ENCODE assay signal across 8 cellular contexts in the genomic region with DNA sequence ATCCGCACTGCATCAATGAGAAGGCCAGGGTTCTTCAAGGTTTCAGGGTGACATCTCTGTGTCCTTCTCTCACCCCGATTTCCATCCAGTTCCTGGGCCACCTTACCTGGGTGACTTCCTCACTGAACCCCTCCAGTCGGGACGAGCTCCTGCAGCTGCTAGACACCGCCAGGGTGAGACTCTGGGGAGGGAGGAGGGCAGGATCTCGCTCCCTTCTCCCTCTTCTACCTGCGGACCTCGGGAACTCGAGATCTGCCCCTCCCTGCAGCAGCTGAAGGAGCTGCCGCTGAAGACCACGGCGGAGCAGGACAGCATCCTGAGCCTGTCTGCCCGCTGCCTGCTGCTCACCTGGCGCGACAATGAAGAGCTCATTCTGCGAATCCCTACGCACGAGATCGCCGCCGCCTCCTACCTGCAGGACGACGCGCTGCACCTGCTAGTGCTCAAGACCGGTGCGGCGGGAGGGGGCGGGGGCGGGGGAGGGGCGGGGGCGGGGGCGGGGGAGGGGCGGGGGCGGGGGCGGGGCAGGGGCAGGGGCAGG. TPM values are rescaled to one million over a fixed set of nuclear protein-coding genes. Genes with fewer than 3 reads are reported as not detected.
DNase-seq lines count a peak whose midpoint lies in the region; ATAC-seq and TF ChIP-seq lines count a peak whose summit lies in the region.

No MANE protein-coding gene starts in this region.

- H3K27ac Mint-ChIP-seq in activated CD4-positive, alpha-beta T cell treated with anti-CD3 and anti-CD28 coated beads, Interleukin-2, amount 10 ng/mL, durations not matched to agents 24 days and 14 days, result no peak overlapping the region

- H3K4me1 Mint-ChIP-seq in activated CD4-positive, alpha-beta T cell treated with anti-CD3 and anti-CD28 coated beads, Interleukin-2, amount 10 ng/mL, durations not matched to agents 24 days and 14 days, result peaks cover 18% of the 10 kb centered on the region

- H3K4me3 ChIP-seq in GM12864 (ENCODE audit: low read depth, low read length), result no peak overlapping the region

- intact Hi-C loops in activated CD4-positive, alpha-beta T cell treated with anti-CD3 and anti-CD28 coated beads, Interleukin-2, amount 10 ng/mL, durations not matched to agents 24 days and 14 days (cut with micrococcal nuclease), result loop anchor here (5.0 kb wide), 1 partner anchor 65 kb away; a partner anchor contains a TSS

- TF ChIP-seq CTCF in GM12864 (IDR thresholded peaks at IDR 0.05; ENCODE audit: low read depth, low read length, missing control alignments), result peak; percentile 33

- ATAC-seq in HG02763 (IDR thresholded peaks at IDR 0.05; ENCODE audit: unreplicated experiment), result no peak

- H3K9me3 Mint-ChIP-seq in activated CD4-positive, alpha-beta T cell treated with anti-CD3 and anti-CD28 coated beads, Interleukin-2, amount 10 ng/mL, durations not matched to agents 24 days and 14 days, result no peaks in the 10 kb centered on the region

- DNase-seq in GM12864 (ENCODE audit: low read depth), result no peak
- DNase-seq in NCI-H2081 (lab: John Stamatoyannopoulos, UW), result peak; percentile 86 to 91
- DNase-seq in activated CD4-positive, alpha-beta T cell treated with anti-CD3 and anti-CD28 coated beads, Interleukin-2, amount 10 ng/mL, durations not matched to agents 24 days and 14 days, result peak; percentile 75
- peak; percentile 78 for DNase-seq in germinal center (ENCODE audit: low spot score)
- peak; percentile 33 for DNase-seq in stimulated activated CD4-positive, alpha-beta T cell treated with anti-CD3 and anti-CD28 coated beads, Interleukin-4, amount 100 ng/mL, for 24 hours
- DNase-seq in inferior parietal cortex (ENCODE audit: extremely low spot score), result no peak
- DNase-seq in midbrain (lab: John Stamatoyannopoulos, UW), result no peak

- H3K4me3 Mint-ChIP-seq in activated CD4-positive, alpha-beta T cell treated with anti-CD3 and anti-CD28 coated beads, Interleukin-2, amount 10 ng/mL, durations not matched to agents 24 days and 14 days, result peak overlapping the region; percentile 66

- no peaks in the 10 kb centered on the region for H3K36me3 Mint-ChIP-seq in activated CD4-positive, alpha-beta T cell treated with anti-CD3 and anti-CD28 coated beads, Interleukin-2, amount 10 ng/mL, durations not matched to agents 24 days and 14 days (ENCODE audit: low read depth)

- H3K27me3 Mint-ChIP-seq in activated CD4-positive, alpha-beta T cell treated with anti-CD3 and anti-CD28 coated beads, Interleukin-2, amount 10 ng/mL, durations not matched to agents 24 days and 14 days, result peaks cover 64% of the 10 kb centered on the region

RNA-seq across cellular contexts. Expression of a gene that starts 7.5 kb away (rescaled TPM):
- not detected in 2 replicates for total RNA-seq in activated CD4-positive, alpha-beta T cell treated with anti-CD3 and anti-CD28 coated beads, Interleukin-2, amount 10 ng/mL, durations not matched to agents 24 days and 14 days

RNA-seq across cellular contexts. Expression of a gene that starts 34.3 kb away (rescaled TPM):
- not detected in 2 replicates for total RNA-seq in activated CD4-positive, alpha-beta T cell treated with anti-CD3 and anti-CD28 coated beads, Interleukin-2, amount 10 ng/mL, durations not matched to agents 24 days and 14 days

RNA-seq across cellular contexts. Expression of a gene that starts 49.8 kb away (rescaled TPM):
- total RNA-seq in activated CD4-positive, alpha-beta T cell treated with anti-CD3 and anti-CD28 coated beads, Interleukin-2, amount 10 ng/mL, durations not matched to agents 24 days and 14 days, result not detected in 2 replicates

Comparison
In these comparisons a context has a peak if more than half of its experiments do, and no peak if none do; other contexts are left out.
1. DNase-seq: peak in NCI-H2081 (2 of 2), activated CD4-positive, alpha-beta T cell treated with anti-CD3 and anti-CD28 coated beads, Interleukin-2, amount 10 ng/mL, durations not matched to agents 24 days and 14 days (single experiment), germinal center (single experiment) and stimulated activated CD4-positive, alpha-beta T cell treated with anti-CD3 and anti-CD28 coated beads, Interleukin-4, amount 100 ng/mL, for 24 hours (single experiment); none in GM12864 (single experiment), inferior parietal cortex (single experiment) and midbrain (single experiment).